ENCODE assay signal across 8 cellular contexts in genomic region chr3:156816091-156816793, GRCh38. TPM values are rescaled to one million over a fixed set of nuclear protein-coding genes. Genes with fewer than 3 reads are reported as not detected.
DNase-seq lines count a peak whose midpoint lies in the region; ATAC-seq and TF ChIP-seq lines count a peak whose summit lies in the region.

No MANE protein-coding gene starts in this region.

- peaks cover 9% of the 10 kb centered on the region; the same call in 1 of the 2 replicates for H3K36me3 Mint-ChIP-seq in HFFc6 (ENCODE audit: low read depth)
- peaks cover 11% of the 10 kb centered on the region for H3K36me3 Mint-ChIP-seq in activated naive CD8-positive, alpha-beta T cell

- H3K36me3 ChIP-seq in OCI-LY7 (ENCODE audit: insufficient read depth, low read length): no peaks in the 10 kb centered on the region
- H3K36me3 ChIP-seq in gastrocnemius medialis: no peaks in the 10 kb centered on the region

- peak overlapping the region; percentile 87 for H3K4me3 Mint-ChIP-seq in HFFc6
- H3K4me3 Mint-ChIP-seq in activated naive CD8-positive, alpha-beta T cell: peak overlapping the region; percentile 83

- H3K9me3 Mint-ChIP-seq in HFFc6: no peaks in the 10 kb centered on the region
- no peaks in the 10 kb centered on the region for H3K9me3 Mint-ChIP-seq in activated naive CD8-positive, alpha-beta T cell (ENCODE audit: low read depth)

- peaks cover 4% of the 10 kb centered on the region for H3K27me3 Mint-ChIP-seq in HFFc6 (ENCODE audit: insufficient read depth)
- no peaks in the 10 kb centered on the region for H3K27me3 Mint-ChIP-seq in activated naive CD8-positive, alpha-beta T cell

- H3K27me3 ChIP-seq in gastrocnemius medialis: no peaks in the 10 kb centered on the region

- intact Hi-C loops in OCI-LY7 (cut with micrococcal nuclease; ENCODE audit: unreplicated experiment) (loop anchor here (5.0 kb wide), 1 partner anchor 161 kb away; no protein-coding TSS in a partner anchor), left ventricle myocardium superior (cut with micrococcal nuclease) (loop anchor here (10.0 kb wide), 1 partner anchor 269 kb away; no protein-coding TSS in a partner anchor), gastrocnemius medialis (cut with DNase I; ENCODE audit: low total_unique reads) (loop anchor here (2.0 to 5.0 kb wide), 5 partner anchors 141 to 361 kb away; partner anchors contain the start of genes SSR3 and TIPARP)

- H3K4me3 ChIP-seq in OCI-LY7 (ENCODE audit: low read depth, low read length, poor library complexity, severe bottlenecking) (peak overlapping the region; percentile 65), gastrocnemius medialis (peak overlapping the region; percentile 63 to 98 (median 68))

- H3K27ac ChIP-seq in OCI-LY7 (ENCODE audit: low read depth, low read length, poor library complexity, severe bottlenecking) (no peak overlapping the region), gastrocnemius medialis (peak overlapping the region; percentile 84 to 90 (median 88))

- TF ChIP-seq CTCF in GM13976 (IDR thresholded peaks at IDR 0.05; ENCODE audit: borderline replicate concordance, control extremely low read depth, extremely low read depth, insufficient read depth, missing control alignments) (no peak), HFFc6 (IDR thresholded peaks at IDR 0.05) (peak; percentile 26), OCI-LY7 (conservative IDR thresholded peaks at IDR 0.05; ENCODE audit: low read length) (no peak), gastrocnemius medialis (IDR thresholded peaks at IDR 0.05 in 4 of 5, conservative IDR thresholded peaks at IDR 0.05 in 1 of 5) (peak in 2 of 5 experiments; percentile 10 to 16)

- DNase-seq in GM13976 (ENCODE audit: low spot score) (peak; percentile 65), HFFc6 (peak; percentile 58), OCI-LY7 (ENCODE audit: low spot score) (no peak), left ventricle myocardium superior (peak; percentile 54), gastrocnemius medialis (peak; percentile 13 to 20), kidney glomerular epithelial cell (lab: John Stamatoyannopoulos, UW) (no peak), SIG-M5 (lab: John Stamatoyannopoulos, UW) (no peak)

- CTCF ChIA-PET in OCI-LY7 (lab: Charles Lee; ENCODE audit: unreplicated experiment): no interaction called here

- H3K4me1 ChIP-seq in OCI-LY7 (ENCODE audit: insufficient read depth, low read length, poor library complexity, severe bottlenecking) (peaks cover 6% of the 10 kb centered on the region), gastrocnemius medialis (peaks cover 29 to 32% of the 10 kb centered on the region in 2 donors)

- H3K27ac Mint-ChIP-seq in HFFc6: peak overlapping the region; percentile 99
- peak overlapping the region; percentile 92 for H3K27ac Mint-ChIP-seq in activated naive CD8-positive, alpha-beta T cell

- H2AFZ ChIP-seq in OCI-LY7 (ENCODE audit: low read length): peak overlapping the region; percentile 92

- no peak for TF ChIP-seq POLR2A in gastrocnemius medialis (IDR thresholded peaks at IDR 0.05)

- peak overlapping the region; percentile 80 for H3K4me2 ChIP-seq in OCI-LY7 (ENCODE audit: low read length)

- H3K9me2 ChIP-seq in OCI-LY7 (ENCODE audit: insufficient read depth, low read length): no peaks in the 10 kb centered on the region

- ATAC-seq in left ventricle myocardium superior (peak; percentile 61), gastrocnemius medialis (peak; percentile 30 to 45)

- no peaks in the 10 kb centered on the region for H4K20me1 ChIP-seq in OCI-LY7 (ENCODE audit: insufficient read depth, low read length)

- no TSS peak for BruUV-seq in OCI-LY7 (replicated peaks; lab: Mats Ljungman, UMichigan)

- POLR2A ChIA-PET in OCI-LY7 (lab: Charles Lee): interaction anchor here (0.7 to 2.1 kb wide), 2 partner anchors 272 to 682 kb away, joined by 4 to 12 read pairs; no protein-coding TSS in a partner anchor

- H3K9me3 ChIP-seq in OCI-LY7 (ENCODE audit: low read length) (no peaks in the 10 kb centered on the region), gastrocnemius medialis (no peaks in the 10 kb centered on the region)

- H3K4me1 Mint-ChIP-seq in HFFc6 (ENCODE audit: low read depth): peaks cover 80% of the 10 kb centered on the region
- peaks cover 34% of the 10 kb centered on the region for H3K4me1 Mint-ChIP-seq in activated naive CD8-positive, alpha-beta T cell (ENCODE audit: low read depth)

- in situ Hi-C loops in GM13976 (cut with MboI; ENCODE audit: low sequenced_read_pairs, unreplicated experiment) (loop anchor here (10.0 to 25.0 kb wide), 2 partner anchors 131 to 279 kb away; no protein-coding TSS in a partner anchor), gastrocnemius medialis (cut with MboI; ENCODE audit: low sequenced_read_pairs in 4 of 4) (loop anchor here in 2 of 4 donors (10.0 to 25.0 kb wide), 3 partner anchors 141 to 279 kb away; partner anchors contain the start of genes SSR3 (in 1 of the 2) and TIPARP (in 1 of the 2))

- H3K79me2 ChIP-seq in OCI-LY7 (ENCODE audit: insufficient read depth, low read depth, low read length): no peaks in the 10 kb centered on the region

RNA-seq across cellular contexts. Expression of gene LEKR1, which starts 9.9 kb away (rescaled TPM):
- total RNA-seq in HFFc6 (2021; fragmentation: NEBNext Ultra II Directional; extraction: Animal tissue kit (Norgen Biotek cat#: 25700)): 1 to 10 TPM in 1 of 6 experiments, under 1 TPM in 5; 0.40 to 1.0 (median 0.77) TPM
- total RNA-seq in OCI-LY7 (2014; rRNA removed; shearing (Covaris generic)): 0.16 TPM in 1 of 2 replicates, not detected in the other
- total RNA-seq in OCI-LY7 (2022) (not detected in 2 replicates), left ventricle myocardium superior (0.62 TPM), gastrocnemius medialis (under 1 TPM in 2 of 4 donors, not detected in 2; 0.20 to 0.56 TPM)

Comparison
In these comparisons a context has a peak if more than half of its experiments do, and no peak if none do; other contexts are left out.
1. DNase-seq: peak in GM13976 (single experiment), HFFc6 (single experiment), left ventricle myocardium superior (single experiment) and gastrocnemius medialis (2 of 2); none in OCI-LY7 (single experiment), kidney glomerular epithelial cell (single experiment) and SIG-M5 (single experiment).